1 cellular context compared by ENCODE assay signal in the genomic region with DNA sequence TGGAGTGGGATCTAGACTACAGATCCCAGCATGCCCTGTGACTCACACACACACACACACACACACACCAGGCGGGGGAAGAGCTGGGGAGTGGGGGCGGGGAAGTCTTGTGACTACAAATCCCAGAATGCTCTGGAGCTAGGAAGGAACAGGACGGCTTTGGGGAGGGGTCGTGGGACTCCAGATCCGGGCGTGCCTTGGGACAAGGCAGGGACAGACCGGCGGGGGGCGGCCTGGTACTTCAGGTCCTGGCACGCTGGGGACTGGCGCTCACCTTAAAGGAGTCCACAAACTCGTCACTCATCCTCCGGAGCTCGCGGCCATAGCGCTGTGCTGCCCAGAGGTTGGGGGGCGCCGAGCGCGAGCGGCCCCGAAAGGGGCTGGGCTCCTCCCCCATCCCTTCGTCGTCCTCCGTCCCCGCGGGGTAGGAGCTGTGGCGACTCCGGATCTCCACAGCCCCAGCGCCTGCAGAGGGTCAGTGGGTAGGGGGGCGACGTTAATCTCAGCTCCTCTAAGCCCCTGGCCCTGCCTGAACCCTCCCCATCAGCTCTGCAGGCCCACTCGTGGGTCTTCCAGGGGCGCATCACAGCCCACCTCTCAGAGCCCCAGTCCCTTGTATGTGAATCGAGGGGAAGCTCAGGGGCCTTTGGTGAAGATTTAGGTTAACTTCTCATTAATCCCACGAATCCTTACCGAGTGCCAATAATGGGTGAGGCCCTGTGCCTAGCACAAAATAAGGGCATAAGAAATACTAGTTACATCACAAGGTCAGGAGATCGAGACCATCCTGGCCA.
TF ChIP-seq lines count a peak whose summit lies in the region.

No MANE protein-coding gene starts in this region.

TF ChIP-seq in K562, 482 proteins besides CTCF, POLR2A, EP300 and RAD21 (continued from another document and continues in another):
- TF ChIP-seq, protein P1, sequence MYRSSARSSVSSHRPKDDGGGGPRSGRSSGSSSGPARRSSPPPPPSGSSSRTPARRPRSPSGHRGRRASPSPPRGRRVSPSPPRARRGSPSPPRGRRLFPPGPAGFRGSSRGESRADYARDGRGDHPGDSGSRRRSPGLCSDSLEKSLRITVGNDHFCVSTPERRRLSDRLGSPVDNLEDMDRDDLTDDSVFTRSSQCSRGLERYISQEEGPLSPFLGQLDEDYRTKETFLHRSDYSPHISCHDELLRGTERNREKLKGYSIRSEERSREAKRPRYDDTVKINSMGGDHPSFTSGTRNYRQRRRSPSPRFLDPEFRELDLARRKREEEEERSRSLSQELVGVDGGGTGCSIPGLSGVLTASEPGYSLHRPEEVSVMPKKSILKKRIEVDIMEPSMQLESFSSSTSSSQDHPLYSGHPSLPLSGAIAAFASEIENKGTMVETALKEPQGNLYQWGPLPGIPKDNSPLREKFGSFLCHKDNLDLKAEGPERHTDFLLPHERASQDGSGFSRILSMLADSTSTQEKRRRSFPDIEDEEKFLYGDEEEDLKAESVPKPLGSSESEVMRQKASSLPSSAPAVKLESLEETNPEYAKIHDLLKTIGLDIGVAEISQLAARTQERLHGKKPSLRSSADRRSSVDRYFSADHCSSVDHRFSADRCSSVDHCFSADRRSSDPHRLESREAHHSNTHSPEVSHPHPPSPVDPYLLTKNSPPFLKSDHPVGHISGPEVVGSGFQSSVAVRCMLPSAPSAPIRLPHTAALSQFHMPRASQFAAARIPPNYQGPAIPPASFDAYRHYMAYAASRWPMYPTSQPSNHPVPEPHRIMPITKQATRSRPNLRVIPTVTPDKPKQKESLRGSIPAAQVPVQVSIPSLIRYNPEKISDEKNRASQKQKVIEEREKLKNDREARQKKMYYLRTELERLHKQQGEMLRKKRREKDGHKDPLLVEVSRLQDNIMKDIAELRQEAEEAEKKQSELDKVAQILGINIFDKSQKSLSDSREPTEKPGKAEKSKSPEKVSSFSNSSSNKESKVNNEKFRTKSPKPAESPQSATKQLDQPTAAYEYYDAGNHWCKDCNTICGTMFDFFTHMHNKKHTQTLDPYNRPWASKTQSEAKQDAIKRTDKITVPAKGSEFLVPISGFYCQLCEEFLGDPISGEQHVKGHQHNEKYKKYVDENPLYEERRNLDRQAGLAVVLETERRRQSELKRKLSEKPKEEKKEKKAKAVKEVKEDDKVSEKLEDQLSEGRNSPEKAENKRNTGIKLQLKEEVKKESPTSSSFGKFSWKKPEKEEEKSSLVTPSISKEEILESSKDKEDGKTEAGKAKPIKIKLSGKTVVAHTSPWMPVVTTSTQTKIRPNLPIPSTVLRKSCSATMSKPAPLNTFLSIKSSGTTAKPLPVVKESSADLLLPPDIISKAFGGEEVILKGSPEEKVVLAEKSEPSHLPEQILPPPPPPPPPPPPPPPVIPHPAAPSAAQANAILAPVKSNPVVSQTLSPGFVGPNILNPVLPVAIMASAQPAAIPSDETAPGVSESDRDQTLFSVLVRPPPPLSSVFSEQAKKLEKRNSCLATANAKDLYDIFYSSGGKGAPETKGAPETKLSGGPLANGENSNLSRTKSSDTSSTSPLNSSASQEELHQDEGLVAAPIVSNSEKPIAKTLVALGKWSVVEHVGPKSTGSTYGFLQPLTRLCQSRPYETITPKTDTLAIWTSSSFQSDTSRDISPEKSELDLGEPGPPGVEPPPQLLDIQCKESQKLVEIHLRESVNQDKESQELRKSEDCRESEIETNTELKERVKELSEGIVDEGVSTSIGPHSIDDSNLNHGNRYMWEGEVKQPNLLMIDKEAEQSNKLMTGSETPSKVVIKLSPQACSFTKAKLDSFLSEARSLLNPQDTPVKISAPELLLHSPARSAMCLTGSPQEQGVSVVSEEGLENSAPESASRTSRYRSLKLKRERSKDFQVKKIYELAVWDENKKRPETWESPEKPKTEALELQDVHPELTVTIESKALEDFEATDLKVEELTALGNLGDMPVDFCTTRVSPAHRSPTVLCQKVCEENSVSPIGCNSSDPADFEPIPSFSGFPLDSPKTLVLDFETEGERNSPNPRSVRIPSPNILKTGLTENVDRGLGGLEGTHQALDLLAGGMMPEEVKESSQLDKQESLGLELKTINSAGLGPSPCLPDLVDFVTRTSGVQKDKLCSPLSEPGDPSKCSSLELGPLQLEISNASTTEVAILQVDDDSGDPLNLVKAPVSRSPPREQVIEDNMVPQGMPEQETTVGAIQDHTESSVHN (IDR thresholded peaks at IDR 0.05; ENCODE audit: borderline replicate concordance in 1 of 2, low read depth in 1 of 2), result no peak
- TF ChIP-seq ZBTB7A (IDR thresholded peaks at IDR 0.05; ENCODE audit: borderline replicate concordance, control insufficient read depth, low read depth, low read length), result peak; percentile 94
- no peak for TF ChIP-seq ZNF76 (CRISPR knock-in tag; IDR thresholded peaks at IDR 0.05; ENCODE audit: borderline replicate concordance)
- TF ChIP-seq, protein P2, sequence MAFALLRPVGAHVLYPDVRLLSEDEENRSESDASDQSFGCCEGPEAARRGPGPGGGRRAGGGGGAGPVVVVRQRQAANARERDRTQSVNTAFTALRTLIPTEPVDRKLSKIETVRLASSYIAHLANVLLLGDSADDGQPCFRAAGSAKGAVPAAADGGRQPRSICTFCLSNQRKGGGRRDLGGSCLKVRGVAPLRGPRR (CRISPR knock-in tag; IDR thresholded peaks at IDR 0.05), result no peak
- no peak for TF ChIP-seq CSDE1 (IDR thresholded peaks at IDR 0.05)
- no peak for TF ChIP-seq SRSF1 (IDR thresholded peaks at IDR 0.05; ENCODE audit: low read depth, low read length)
- TF ChIP-seq GTF2E2 (tag; IDR thresholded peaks at IDR 0.05), result peak; percentile 49; the same call in 1 of the 2 replicates
- TF ChIP-seq IRF2 (CRISPR knock-in tag; IDR thresholded peaks at IDR 0.05), result no peak
- TF ChIP-seq, protein P3, sequence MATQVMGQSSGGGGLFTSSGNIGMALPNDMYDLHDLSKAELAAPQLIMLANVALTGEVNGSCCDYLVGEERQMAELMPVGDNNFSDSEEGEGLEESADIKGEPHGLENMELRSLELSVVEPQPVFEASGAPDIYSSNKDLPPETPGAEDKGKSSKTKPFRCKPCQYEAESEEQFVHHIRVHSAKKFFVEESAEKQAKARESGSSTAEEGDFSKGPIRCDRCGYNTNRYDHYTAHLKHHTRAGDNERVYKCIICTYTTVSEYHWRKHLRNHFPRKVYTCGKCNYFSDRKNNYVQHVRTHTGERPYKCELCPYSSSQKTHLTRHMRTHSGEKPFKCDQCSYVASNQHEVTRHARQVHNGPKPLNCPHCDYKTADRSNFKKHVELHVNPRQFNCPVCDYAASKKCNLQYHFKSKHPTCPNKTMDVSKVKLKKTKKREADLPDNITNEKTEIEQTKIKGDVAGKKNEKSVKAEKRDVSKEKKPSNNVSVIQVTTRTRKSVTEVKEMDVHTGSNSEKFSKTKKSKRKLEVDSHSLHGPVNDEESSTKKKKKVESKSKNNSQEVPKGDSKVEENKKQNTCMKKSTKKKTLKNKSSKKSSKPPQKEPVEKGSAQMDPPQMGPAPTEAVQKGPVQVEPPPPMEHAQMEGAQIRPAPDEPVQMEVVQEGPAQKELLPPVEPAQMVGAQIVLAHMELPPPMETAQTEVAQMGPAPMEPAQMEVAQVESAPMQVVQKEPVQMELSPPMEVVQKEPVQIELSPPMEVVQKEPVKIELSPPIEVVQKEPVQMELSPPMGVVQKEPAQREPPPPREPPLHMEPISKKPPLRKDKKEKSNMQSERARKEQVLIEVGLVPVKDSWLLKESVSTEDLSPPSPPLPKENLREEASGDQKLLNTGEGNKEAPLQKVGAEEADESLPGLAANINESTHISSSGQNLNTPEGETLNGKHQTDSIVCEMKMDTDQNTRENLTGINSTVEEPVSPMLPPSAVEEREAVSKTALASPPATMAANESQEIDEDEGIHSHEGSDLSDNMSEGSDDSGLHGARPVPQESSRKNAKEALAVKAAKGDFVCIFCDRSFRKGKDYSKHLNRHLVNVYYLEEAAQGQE (CRISPR knock-in tag; IDR thresholded peaks at IDR 0.05; ENCODE audit: low read depth), result peak; percentile 71; the same call in 1 of the 2 replicates
- no peak for TF ChIP-seq ZNF263 (CRISPR knock-in tag; IDR thresholded peaks at IDR 0.05; ENCODE audit: borderline replicate concordance)
- peak; percentile 62 for TF ChIP-seq HNRNPLL (IDR thresholded peaks at IDR 0.05; ENCODE audit: low read depth, low read length, poor library complexity, severe bottlenecking)
- TF ChIP-seq KHSRP (IDR thresholded peaks at IDR 0.05), result no peak
- TF ChIP-seq, protein P4, sequence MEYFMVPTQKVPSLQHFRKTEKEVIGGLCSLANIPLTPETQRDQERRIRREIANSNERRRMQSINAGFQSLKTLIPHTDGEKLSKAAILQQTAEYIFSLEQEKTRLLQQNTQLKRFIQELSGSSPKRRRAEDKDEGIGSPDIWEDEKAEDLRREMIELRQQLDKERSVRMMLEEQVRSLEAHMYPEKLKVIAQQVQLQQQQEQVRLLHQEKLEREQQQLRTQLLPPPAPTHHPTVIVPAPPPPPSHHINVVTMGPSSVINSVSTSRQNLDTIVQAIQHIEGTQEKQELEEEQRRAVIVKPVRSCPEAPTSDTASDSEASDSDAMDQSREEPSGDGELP (CRISPR knock-in tag; IDR thresholded peaks at IDR 0.05; ENCODE audit: borderline replicate concordance), result peak; percentile 65; the same call in 1 of the 2 replicates
- TF ChIP-seq POLR2B (IDR thresholded peaks at IDR 0.05; ENCODE audit: low read depth, partially characterized antibody), result peak; percentile 31
- TF ChIP-seq TAF7 (tag; IDR thresholded peaks at IDR 0.05), result peak; percentile 44; the same call in 1 of the 2 replicates
- TF ChIP-seq, protein P5, sequence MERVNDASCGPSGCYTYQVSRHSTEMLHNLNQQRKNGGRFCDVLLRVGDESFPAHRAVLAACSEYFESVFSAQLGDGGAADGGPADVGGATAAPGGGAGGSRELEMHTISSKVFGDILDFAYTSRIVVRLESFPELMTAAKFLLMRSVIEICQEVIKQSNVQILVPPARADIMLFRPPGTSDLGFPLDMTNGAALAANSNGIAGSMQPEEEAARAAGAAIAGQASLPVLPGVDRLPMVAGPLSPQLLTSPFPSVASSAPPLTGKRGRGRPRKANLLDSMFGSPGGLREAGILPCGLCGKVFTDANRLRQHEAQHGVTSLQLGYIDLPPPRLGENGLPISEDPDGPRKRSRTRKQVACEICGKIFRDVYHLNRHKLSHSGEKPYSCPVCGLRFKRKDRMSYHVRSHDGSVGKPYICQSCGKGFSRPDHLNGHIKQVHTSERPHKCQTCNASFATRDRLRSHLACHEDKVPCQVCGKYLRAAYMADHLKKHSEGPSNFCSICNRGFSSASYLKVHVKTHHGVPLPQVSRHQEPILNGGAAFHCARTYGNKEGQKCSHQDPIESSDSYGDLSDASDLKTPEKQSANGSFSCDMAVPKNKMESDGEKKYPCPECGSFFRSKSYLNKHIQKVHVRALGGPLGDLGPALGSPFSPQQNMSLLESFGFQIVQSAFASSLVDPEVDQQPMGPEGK (CRISPR knock-in tag; IDR thresholded peaks at IDR 0.05; ENCODE audit: borderline replicate concordance), result no peak
- TF ChIP-seq NELFE (IDR thresholded peaks at IDR 0.05; ENCODE audit: insufficient read depth, insufficient read length), result no peak
- peak; percentile 30; the same call in 1 of the 2 replicates for TF ChIP-seq SMARCA4 (IDR thresholded peaks at IDR 0.05)
- TF ChIP-seq GATAD2A (IDR thresholded peaks at IDR 0.05), result 0 out of 2 replicates have a peak, but pooled peaks have one; percentile 54
- peak; percentile 68 for TF ChIP-seq SUPT5H (IDR thresholded peaks at IDR 0.05)
- TF ChIP-seq ILK (tag; IDR thresholded peaks at IDR 0.05; ENCODE audit: borderline replicate concordance, low read depth), result no peak
- no peak for TF ChIP-seq SMAD3 (CRISPR knock-in tag; conservative IDR thresholded peaks at IDR 0.05)
- TF ChIP-seq ZNF217 (CRISPR knock-in tag; IDR thresholded peaks at IDR 0.05), result no peak
- TF ChIP-seq, protein P6, sequence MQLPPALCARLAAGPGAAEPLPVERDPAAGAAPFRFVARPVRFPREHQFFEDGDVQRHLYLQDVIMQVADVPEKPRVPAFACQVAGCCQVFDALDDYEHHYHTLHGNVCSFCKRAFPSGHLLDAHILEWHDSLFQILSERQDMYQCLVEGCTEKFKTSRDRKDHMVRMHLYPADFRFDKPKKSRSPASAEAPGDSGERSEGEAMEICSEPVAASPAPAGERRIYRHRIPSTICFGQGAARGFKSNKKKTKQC (CRISPR knock-in tag; IDR thresholded peaks at IDR 0.05), result peak; percentile 76
- peak; percentile 47 for TF ChIP-seq RNF2 (IDR thresholded peaks at IDR 0.05)
- peak; percentile 80 for TF ChIP-seq ZNF589 (CRISPR knock-in tag; IDR thresholded peaks at IDR 0.05; ENCODE audit: low read depth)
- TF ChIP-seq E2F3 (CRISPR knock-in tag; IDR thresholded peaks at IDR 0.05), result no peak
- no peak for TF ChIP-seq ZNF431 (CRISPR knock-in tag; IDR thresholded peaks at IDR 0.05)
- peak; percentile 87 to 88 for TF ChIP-seq MAZ (CRISPR knock-in tag; conservative IDR thresholded peaks at IDR 0.05 in 1 of 2, IDR thresholded peaks at IDR 0.05 in 1 of 2)
- TF ChIP-seq ADNP (tag; IDR thresholded peaks at IDR 0.05), result no peak
- TF ChIP-seq ZNF165 (CRISPR knock-in tag; IDR thresholded peaks at IDR 0.05; ENCODE audit: borderline replicate concordance), result no peak
- TF ChIP-seq CHD1 (IDR thresholded peaks at IDR 0.05; ENCODE audit: low read length), result peak; percentile 30
- TF ChIP-seq DMBX1 (CRISPR knock-in tag; IDR thresholded peaks at IDR 0.05; ENCODE audit: borderline replicate concordance), result no peak
- TF ChIP-seq RBM22 (IDR thresholded peaks at IDR 0.05; ENCODE audit: low read depth, low read length, poor library complexity, severe bottlenecking), result peak; percentile 31
- TF ChIP-seq, protein P7, sequence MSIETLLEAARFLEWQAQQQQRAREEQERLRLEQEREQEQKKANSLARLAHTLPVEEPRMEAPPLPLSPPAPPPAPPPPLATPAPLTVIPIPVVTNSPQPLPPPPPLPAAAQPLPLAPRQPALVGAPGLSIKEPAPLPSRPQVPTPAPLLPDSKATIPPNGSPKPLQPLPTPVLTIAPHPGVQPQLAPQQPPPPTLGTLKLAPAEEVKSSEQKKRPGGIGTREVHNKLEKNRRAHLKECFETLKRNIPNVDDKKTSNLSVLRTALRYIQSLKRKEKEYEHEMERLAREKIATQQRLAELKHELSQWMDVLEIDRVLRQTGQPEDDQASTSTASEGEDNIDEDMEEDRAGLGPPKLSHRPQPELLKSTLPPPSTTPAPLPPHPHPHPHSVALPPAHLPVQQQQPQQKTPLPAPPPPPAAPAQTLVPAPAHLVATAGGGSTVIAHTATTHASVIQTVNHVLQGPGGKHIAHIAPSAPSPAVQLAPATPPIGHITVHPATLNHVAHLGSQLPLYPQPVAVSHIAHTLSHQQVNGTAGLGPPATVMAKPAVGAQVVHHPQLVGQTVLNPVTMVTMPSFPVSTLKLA (conservative IDR thresholded peaks at IDR 0.05), result peak in 1 of 2 experiments; percentile 69; a peak in 1 of 4 replicates
- no peak for TF ChIP-seq MIER1 (IDR thresholded peaks at IDR 0.05; ENCODE audit: low read depth)
- no peak for TF ChIP-seq ZNF311 (CRISPR knock-in tag; IDR thresholded peaks at IDR 0.05)
- no peak for TF ChIP-seq ZNF561 (CRISPR knock-in tag; conservative IDR thresholded peaks at IDR 0.05)
